1 cellular context compared by ENCODE assay signal in the genomic region with DNA sequence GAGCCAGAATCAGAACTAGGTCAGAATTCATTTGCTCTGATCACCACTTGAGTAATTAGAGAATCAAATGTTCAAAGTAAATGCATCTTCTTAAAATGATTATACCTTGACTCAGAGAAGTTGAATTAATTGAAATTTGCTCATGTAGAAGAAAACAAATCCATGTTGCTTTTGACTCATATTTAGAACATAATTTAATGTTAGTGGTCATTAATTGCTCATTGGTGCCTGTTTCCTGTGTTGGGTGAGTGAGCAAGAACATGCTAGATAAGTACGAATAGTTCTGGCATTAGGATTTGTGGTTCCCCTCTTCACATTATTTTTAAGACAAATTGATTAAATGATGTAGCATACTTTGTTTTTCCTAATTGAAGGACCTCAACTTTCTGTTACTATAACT.
TF ChIP-seq lines count a peak whose summit lies in the region.

No MANE protein-coding gene starts in this region.

TF ChIP-seq in GM12878, 131 proteins besides CTCF, POLR2A, EP300 and RAD21 (continued from another document):
- TF ChIP-seq, protein P1, sequence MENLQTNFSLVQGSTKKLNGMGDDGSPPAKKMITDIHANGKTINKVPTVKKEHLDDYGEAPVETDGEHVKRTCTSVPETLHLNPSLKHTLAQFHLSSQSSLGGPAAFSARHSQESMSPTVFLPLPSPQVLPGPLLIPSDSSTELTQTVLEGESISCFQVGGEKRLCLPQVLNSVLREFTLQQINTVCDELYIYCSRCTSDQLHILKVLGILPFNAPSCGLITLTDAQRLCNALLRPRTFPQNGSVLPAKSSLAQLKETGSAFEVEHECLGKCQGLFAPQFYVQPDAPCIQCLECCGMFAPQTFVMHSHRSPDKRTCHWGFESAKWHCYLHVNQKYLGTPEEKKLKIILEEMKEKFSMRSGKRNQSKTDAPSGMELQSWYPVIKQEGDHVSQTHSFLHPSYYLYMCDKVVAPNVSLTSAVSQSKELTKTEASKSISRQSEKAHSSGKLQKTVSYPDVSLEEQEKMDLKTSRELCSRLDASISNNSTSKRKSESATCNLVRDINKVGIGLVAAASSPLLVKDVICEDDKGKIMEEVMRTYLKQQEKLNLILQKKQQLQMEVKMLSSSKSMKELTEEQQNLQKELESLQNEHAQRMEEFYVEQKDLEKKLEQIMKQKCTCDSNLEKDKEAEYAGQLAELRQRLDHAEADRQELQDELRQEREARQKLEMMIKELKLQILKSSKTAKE (IDR thresholded peaks at IDR 0.05; ENCODE audit: low read depth, poor library complexity, severe bottlenecking): no peak
- TF ChIP-seq NR2C1 (IDR thresholded peaks at IDR 0.05): no peak
- TF ChIP-seq HDAC6 (IDR thresholded peaks at IDR 0.05; ENCODE audit: unreplicated experiment): no peak
- TF ChIP-seq, protein P2, sequence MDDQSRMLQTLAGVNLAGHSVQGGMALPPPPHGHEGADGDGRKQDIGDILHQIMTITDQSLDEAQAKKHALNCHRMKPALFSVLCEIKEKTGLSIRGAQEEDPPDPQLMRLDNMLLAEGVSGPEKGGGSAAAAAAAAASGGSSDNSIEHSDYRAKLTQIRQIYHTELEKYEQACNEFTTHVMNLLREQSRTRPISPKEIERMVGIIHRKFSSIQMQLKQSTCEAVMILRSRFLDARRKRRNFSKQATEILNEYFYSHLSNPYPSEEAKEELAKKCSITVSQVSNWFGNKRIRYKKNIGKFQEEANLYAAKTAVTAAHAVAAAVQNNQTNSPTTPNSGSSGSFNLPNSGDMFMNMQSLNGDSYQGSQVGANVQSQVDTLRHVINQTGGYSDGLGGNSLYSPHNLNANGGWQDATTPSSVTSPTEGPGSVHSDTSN (IDR thresholded peaks at IDR 0.05; ENCODE audit: insufficient replicate concordance, low read depth, low read length): no peak
- no peak for TF ChIP-seq RAD51 (IDR thresholded peaks at IDR 0.05)
- TF ChIP-seq RELA (IDR thresholded peaks at IDR 0.05; ENCODE audit: borderline replicate concordance, partially characterized antibody): no peak
- TF ChIP-seq, protein P3, sequence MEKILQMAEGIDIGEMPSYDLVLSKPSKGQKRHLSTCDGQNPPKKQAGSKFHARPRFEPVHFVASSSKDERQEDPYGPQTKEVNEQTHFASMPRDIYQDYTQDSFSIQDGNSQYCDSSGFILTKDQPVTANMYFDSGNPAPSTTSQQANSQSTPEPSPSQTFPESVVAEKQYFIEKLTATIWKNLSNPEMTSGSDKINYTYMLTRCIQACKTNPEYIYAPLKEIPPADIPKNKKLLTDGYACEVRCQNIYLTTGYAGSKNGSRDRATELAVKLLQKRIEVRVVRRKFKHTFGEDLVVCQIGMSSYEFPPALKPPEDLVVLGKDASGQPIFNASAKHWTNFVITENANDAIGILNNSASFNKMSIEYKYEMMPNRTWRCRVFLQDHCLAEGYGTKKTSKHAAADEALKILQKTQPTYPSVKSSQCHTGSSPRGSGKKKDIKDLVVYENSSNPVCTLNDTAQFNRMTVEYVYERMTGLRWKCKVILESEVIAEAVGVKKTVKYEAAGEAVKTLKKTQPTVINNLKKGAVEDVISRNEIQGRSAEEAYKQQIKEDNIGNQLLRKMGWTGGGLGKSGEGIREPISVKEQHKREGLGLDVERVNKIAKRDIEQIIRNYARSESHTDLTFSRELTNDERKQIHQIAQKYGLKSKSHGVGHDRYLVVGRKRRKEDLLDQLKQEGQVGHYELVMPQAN (conservative IDR thresholded peaks at IDR 0.05): no peak
- TF ChIP-seq, protein P4, sequence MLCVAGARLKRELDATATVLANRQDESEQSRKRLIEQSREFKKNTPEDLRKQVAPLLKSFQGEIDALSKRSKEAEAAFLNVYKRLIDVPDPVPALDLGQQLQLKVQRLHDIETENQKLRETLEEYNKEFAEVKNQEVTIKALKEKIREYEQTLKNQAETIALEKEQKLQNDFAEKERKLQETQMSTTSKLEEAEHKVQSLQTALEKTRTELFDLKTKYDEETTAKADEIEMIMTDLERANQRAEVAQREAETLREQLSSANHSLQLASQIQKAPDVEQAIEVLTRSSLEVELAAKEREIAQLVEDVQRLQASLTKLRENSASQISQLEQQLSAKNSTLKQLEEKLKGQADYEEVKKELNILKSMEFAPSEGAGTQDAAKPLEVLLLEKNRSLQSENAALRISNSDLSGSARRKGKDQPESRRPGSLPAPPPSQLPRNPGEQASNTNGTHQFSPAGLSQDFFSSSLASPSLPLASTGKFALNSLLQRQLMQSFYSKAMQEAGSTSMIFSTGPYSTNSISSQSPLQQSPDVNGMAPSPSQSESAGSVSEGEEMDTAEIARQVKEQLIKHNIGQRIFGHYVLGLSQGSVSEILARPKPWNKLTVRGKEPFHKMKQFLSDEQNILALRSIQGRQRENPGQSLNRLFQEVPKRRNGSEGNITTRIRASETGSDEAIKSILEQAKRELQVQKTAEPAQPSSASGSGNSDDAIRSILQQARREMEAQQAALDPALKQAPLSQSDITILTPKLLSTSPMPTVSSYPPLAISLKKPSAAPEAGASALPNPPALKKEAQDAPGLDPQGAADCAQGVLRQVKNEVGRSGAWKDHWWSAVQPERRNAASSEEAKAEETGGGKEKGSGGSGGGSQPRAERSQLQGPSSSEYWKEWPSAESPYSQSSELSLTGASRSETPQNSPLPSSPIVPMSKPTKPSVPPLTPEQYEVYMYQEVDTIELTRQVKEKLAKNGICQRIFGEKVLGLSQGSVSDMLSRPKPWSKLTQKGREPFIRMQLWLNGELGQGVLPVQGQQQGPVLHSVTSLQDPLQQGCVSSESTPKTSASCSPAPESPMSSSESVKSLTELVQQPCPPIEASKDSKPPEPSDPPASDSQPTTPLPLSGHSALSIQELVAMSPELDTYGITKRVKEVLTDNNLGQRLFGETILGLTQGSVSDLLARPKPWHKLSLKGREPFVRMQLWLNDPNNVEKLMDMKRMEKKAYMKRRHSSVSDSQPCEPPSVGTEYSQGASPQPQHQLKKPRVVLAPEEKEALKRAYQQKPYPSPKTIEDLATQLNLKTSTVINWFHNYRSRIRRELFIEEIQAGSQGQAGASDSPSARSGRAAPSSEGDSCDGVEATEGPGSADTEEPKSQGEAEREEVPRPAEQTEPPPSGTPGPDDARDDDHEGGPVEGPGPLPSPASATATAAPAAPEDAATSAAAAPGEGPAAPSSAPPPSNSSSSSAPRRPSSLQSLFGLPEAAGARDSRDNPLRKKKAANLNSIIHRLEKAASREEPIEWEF (IDR thresholded peaks at IDR 0.05; ENCODE audit: insufficient replicate concordance, low read depth, low read length): no peak
- TF ChIP-seq RCOR1 (conservative IDR thresholded peaks at IDR 0.05; ENCODE audit: low read depth, low read length): no peak
- TF ChIP-seq SREBF1 (IDR thresholded peaks at IDR 0.05; ENCODE audit: low read length): no peak
- TF ChIP-seq, protein P5, sequence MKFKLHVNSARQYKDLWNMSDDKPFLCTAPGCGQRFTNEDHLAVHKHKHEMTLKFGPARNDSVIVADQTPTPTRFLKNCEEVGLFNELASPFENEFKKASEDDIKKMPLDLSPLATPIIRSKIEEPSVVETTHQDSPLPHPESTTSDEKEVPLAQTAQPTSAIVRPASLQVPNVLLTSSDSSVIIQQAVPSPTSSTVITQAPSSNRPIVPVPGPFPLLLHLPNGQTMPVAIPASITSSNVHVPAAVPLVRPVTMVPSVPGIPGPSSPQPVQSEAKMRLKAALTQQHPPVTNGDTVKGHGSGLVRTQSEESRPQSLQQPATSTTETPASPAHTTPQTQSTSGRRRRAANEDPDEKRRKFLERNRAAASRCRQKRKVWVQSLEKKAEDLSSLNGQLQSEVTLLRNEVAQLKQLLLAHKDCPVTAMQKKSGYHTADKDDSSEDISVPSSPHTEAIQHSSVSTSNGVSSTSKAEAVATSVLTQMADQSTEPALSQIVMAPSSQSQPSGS (IDR thresholded peaks at IDR 0.05; ENCODE audit: low read length): no peak
- no peak for TF ChIP-seq TAF1 (IDR thresholded peaks at IDR 0.05; ENCODE audit: borderline replicate concordance, low read depth, low read length)
- no peak for TF ChIP-seq STAT3 (IDR thresholded peaks at IDR 0.05; ENCODE audit: low read depth, low read length)
- TF ChIP-seq, protein P6, sequence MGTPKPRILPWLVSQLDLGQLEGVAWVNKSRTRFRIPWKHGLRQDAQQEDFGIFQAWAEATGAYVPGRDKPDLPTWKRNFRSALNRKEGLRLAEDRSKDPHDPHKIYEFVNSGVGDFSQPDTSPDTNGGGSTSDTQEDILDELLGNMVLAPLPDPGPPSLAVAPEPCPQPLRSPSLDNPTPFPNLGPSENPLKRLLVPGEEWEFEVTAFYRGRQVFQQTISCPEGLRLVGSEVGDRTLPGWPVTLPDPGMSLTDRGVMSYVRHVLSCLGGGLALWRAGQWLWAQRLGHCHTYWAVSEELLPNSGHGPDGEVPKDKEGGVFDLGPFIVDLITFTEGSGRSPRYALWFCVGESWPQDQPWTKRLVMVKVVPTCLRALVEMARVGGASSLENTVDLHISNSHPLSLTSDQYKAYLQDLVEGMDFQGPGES (IDR thresholded peaks at IDR 0.05): no peak
- TF ChIP-seq CREM (IDR thresholded peaks at IDR 0.05; ENCODE audit: low read depth): no peak
